In genomic region chr1:221711642-221712041, GRCh38 we compare ENCODE assay signal across 12 cellular contexts. TPM values are rescaled to one million over a fixed set of nuclear protein-coding genes. Genes with fewer than 3 reads are reported as not detected.
DNase-seq lines count a peak whose midpoint lies in the region; ATAC-seq, FAIRE-seq and TF ChIP-seq lines count a peak whose summit lies in the region.
"Had no signal": no experiment of that assay in that cellular context is flagged by ENCODE, and none has a peak within 500 bp of the region (broad histone marks: within the 10 kb centered on the region; RNA-seq: fewer than 3 reads in every experiment).

No MANE protein-coding gene starts in this region.

- H3K4me3 Mint-ChIP-seq in CD4-positive, alpha-beta T cell = peak overlapping the region; percentile 21
- H3K4me3 Mint-ChIP-seq in dendritic cell treated with granulocyte-macrophage colony-stimulating factor and Interleukin-4, amounts not matched to agents 40 ng/mL and 50 ng/mL, for 4 days = no peak overlapping the region
- H3K4me3 Mint-ChIP-seq in endothelial cell (ENCODE audit: unreplicated experiment) = no peak overlapping the region

- CTCF ChIA-PET in CD4-positive, alpha-beta T cell (lab: Charles Lee) = interaction anchor here (3.8 kb wide), 1 partner anchor 30 kb away, joined by 22 read pairs; the partner anchor contains the start of gene DUSP10

- intact Hi-C loops in CD4-positive, alpha-beta T cell (cut with DNase I, micrococcal nuclease) = loop anchor here in 1 of 2 experiments (2.0 kb wide), 1 partner anchor 67 kb away; no protein-coding TSS in a partner anchor
- intact Hi-C loops in dendritic cell treated with granulocyte-macrophage colony-stimulating factor and Interleukin-4, amounts not matched to agents 40 ng/mL and 50 ng/mL, for 4 days (cut with micrococcal nuclease) = loop anchor here (2.0 kb wide), 1 partner anchor 13 kb away; no protein-coding TSS in a partner anchor

- H3K4me1 Mint-ChIP-seq in CD4-positive, alpha-beta T cell (ENCODE audit: low read depth) = peaks cover 87% of the 10 kb centered on the region
- peaks cover 74% of the 10 kb centered on the region for H3K4me1 Mint-ChIP-seq in dendritic cell treated with granulocyte-macrophage colony-stimulating factor and Interleukin-4, amounts not matched to agents 40 ng/mL and 50 ng/mL, for 4 days (ENCODE audit: low read depth)
- H3K4me1 Mint-ChIP-seq in endothelial cell (ENCODE audit: unreplicated experiment) = peaks cover under 1% of the 10 kb centered on the region

- H3K4me2 ChIP-seq in OCI-LY1 (ENCODE audit: low read length) = no peak overlapping the region

- H3K4me3 ChIP-seq in OCI-LY1 (ENCODE audit: low read depth, low read length, poor library complexity, severe bottlenecking) (no peak overlapping the region), rectal smooth muscle tissue (ENCODE audit: low read length) (no peak overlapping the region)

- FAIRE-seq in frontal cortex (lab: Jason Lieb, UNC) = no peak
- FAIRE-seq: TTC549 had no signal

- H4K20me1 ChIP-seq in OCI-LY1 (ENCODE audit: insufficient read depth, low read length) = no peaks in the 10 kb centered on the region

- H2AFZ ChIP-seq in OCI-LY1 (ENCODE audit: low read length) = no peak overlapping the region

- H3K27me3 ChIP-seq in CD4-positive, alpha-beta T cell (ENCODE audit: control insufficient read depth, insufficient read depth, low read length) = no peaks in the 10 kb centered on the region
- no peaks in the 10 kb centered on the region for H3K27me3 ChIP-seq in OCI-LY1 (ENCODE audit: insufficient read depth, low read length)
- no peaks in the 10 kb centered on the region for H3K27me3 ChIP-seq in rectal smooth muscle tissue (ENCODE audit: control insufficient read depth, insufficient read depth, low read length)

- H3F3A ChIP-seq in OCI-LY1 (ENCODE audit: insufficient read depth, low read length) = no peaks in the 10 kb centered on the region

- no peaks in the 10 kb centered on the region for H3K9me2 ChIP-seq in OCI-LY1 (ENCODE audit: low read depth, low read length)

- H3K79me2 ChIP-seq in OCI-LY1 (ENCODE audit: insufficient read depth, low read length) = peaks cover 9% of the 10 kb centered on the region; the same call in 1 of the 2 replicates

- TF ChIP-seq CTCF in CD4-positive, alpha-beta T cell (IDR thresholded peaks at IDR 0.05) = no peak
- TF ChIP-seq CTCF in OCI-LY1 (IDR thresholded peaks at IDR 0.05; ENCODE audit: low read length) (no peak), endothelial cell (IDR thresholded peaks at IDR 0.05; ENCODE audit: unreplicated experiment) (no peak)

- no peak for ATAC-seq in CD4-positive, alpha-beta T cell (ENCODE audit: poor library complexity)
- ATAC-seq in GM21619 (IDR thresholded peaks at IDR 0.05; ENCODE audit: unreplicated experiment) (no peak), HG02610 (IDR thresholded peaks at IDR 0.05; ENCODE audit: unreplicated experiment) (no peak)
- ATAC-seq: Panc1 had no signal

- no peak for DNase-seq in CD4-positive, alpha-beta T cell
- DNase-seq in frontal cortex (ENCODE audit: low spot score in 2 of 2) (no peak), endothelial cell (ENCODE audit: low spot score) (no peak)
- DNase-seq: DMS79, NCI-H1930 had no signal

- H3K27ac Mint-ChIP-seq in CD4-positive, alpha-beta T cell = peak overlapping the region; percentile 80
- peak overlapping the region; percentile 74 for H3K27ac Mint-ChIP-seq in dendritic cell treated with granulocyte-macrophage colony-stimulating factor and Interleukin-4, amounts not matched to agents 40 ng/mL and 50 ng/mL, for 4 days
- no peak overlapping the region for H3K27ac Mint-ChIP-seq in endothelial cell (ENCODE audit: unreplicated experiment)

- POLR2A ChIA-PET in CD4-positive, alpha-beta T cell (lab: Charles Lee) = interaction anchor here (1.3 to 10.3 kb wide), 4 partner anchors 9 to 71 kb away, joined by 3 to 172 read pairs (median 6); partner anchors contain the start of gene DUSP10

- H3K9me3 ChIP-seq in CD4-positive, alpha-beta T cell (ENCODE audit: control insufficient read depth, low read length) = no peaks in the 10 kb centered on the region
- peaks cover 5% of the 10 kb centered on the region; the same call in 1 of the 2 replicates for H3K9me3 ChIP-seq in OCI-LY1 (ENCODE audit: low read length)

- no peaks in the 10 kb centered on the region for H3K9me3 Mint-ChIP-seq in CD4-positive, alpha-beta T cell
- no peaks in the 10 kb centered on the region for H3K9me3 Mint-ChIP-seq in dendritic cell treated with granulocyte-macrophage colony-stimulating factor and Interleukin-4, amounts not matched to agents 40 ng/mL and 50 ng/mL, for 4 days
- no peaks in the 10 kb centered on the region for H3K9me3 Mint-ChIP-seq in endothelial cell (ENCODE audit: unreplicated experiment)

- H3K36me3 Mint-ChIP-seq in CD4-positive, alpha-beta T cell (ENCODE audit: low read depth) = no peaks in the 10 kb centered on the region
- no peaks in the 10 kb centered on the region for H3K36me3 Mint-ChIP-seq in dendritic cell treated with granulocyte-macrophage colony-stimulating factor and Interleukin-4, amounts not matched to agents 40 ng/mL and 50 ng/mL, for 4 days (ENCODE audit: low read depth)
- H3K36me3 Mint-ChIP-seq in endothelial cell (ENCODE audit: low read depth, unreplicated experiment) = peaks cover 4% of the 10 kb centered on the region

- peaks cover 70% of the 10 kb centered on the region for H3K4me1 ChIP-seq in OCI-LY1 (ENCODE audit: insufficient read depth, low read length, severe bottlenecking)
- peaks cover 63% of the 10 kb centered on the region for H3K4me1 ChIP-seq in rectal smooth muscle tissue (ENCODE audit: control insufficient read depth, insufficient read depth, low read length)

- H3K27me3 Mint-ChIP-seq in CD4-positive, alpha-beta T cell = no peaks in the 10 kb centered on the region
- H3K27me3 Mint-ChIP-seq in dendritic cell treated with granulocyte-macrophage colony-stimulating factor and Interleukin-4, amounts not matched to agents 40 ng/mL and 50 ng/mL, for 4 days = no peaks in the 10 kb centered on the region
- peaks cover 3% of the 10 kb centered on the region for H3K27me3 Mint-ChIP-seq in endothelial cell (ENCODE audit: unreplicated experiment)

- peaks cover 23% of the 10 kb centered on the region for H3K36me3 ChIP-seq in OCI-LY1 (ENCODE audit: insufficient read depth, low read length)
- H3K36me3 ChIP-seq in rectal smooth muscle tissue (ENCODE audit: control insufficient read depth, insufficient read depth, low read length) = no peaks in the 10 kb centered on the region

- H3K27ac ChIP-seq in CD4-positive, alpha-beta T cell (ENCODE audit: low read depth, low read length) = peak overlapping the region; percentile 29
- H3K27ac ChIP-seq in OCI-LY1 (ENCODE audit: low read depth, low read length, poor library complexity, severe bottlenecking) (peak overlapping the region; percentile 91), rectal smooth muscle tissue (ENCODE audit: low read depth, low read length) (peak overlapping the region; percentile 80)

- H3K9ac ChIP-seq in OCI-LY1 (ENCODE audit: low read length) (no peak overlapping the region), rectal smooth muscle tissue (ENCODE audit: low read length) (no peak overlapping the region)

RNA-seq across cellular contexts. Expression of gene DUSP10, which starts 30.2 kb away (rescaled TPM):
- 10 to 100 TPM; 66.9 to 70.9 TPM for total RNA-seq in CD4-positive, alpha-beta T cell
- 6.9 TPM for total RNA-seq in frontal cortex
- total RNA-seq in endothelial cell (ENCODE audit: unreplicated experiment) = 5.0 TPM

Comparison
In these comparisons a context has a peak if more than half of its experiments do, and no peak if none do; other contexts are left out.
1. H3K27ac ChIP-seq: peak in every context shown above with its lines; median percentile 91 in OCI-LY1; 80 in rectal smooth muscle tissue; 29 in CD4-positive, alpha-beta T cell.